Comparison of ENCODE assay signal across 8 cellular contexts in genomic region chr1:29124366-29125236, GRCh38. TPM values are rescaled to one million over a fixed set of nuclear protein-coding genes. Genes with fewer than 3 reads are reported as not detected.
DNase-seq lines count a peak whose midpoint lies in the region; TF ChIP-seq lines count a peak whose summit lies in the region.

No MANE protein-coding gene starts in this region.

- 1% methylated on average over 26 to 60 of the region's 85 CpGs for WGBS in testis, 2 donors

- no peaks in the 10 kb centered on the region for H3K9me3 ChIP-seq in OCI-LY3 (ENCODE audit: insufficient read depth, low read length)
- H3K9me3 ChIP-seq in testis, result no peaks in the 10 kb centered on the region

- no peaks in the 10 kb centered on the region for H4K20me1 ChIP-seq in OCI-LY3 (ENCODE audit: insufficient read depth, low read length)

- H3K27me3 Mint-ChIP-seq in activated T-helper 1 cell treated with anti-CD3 and anti-CD28 coated beads, Interleukin-12 subunit alpha, Interleukin-12 subunit beta, Interleukin-2, Interleukin-4 antibody, amounts not matched to agents 30 ng/mL and 10 ng/mL and 1 ng/mL, durations not matched to agents 14 hours and 24 hours and 36 hours (ENCODE audit: insufficient read depth), result peaks cover 29% of the 10 kb centered on the region
- H3K27me3 Mint-ChIP-seq in nephron progenitor cell (ENCODE audit: low read depth, poor library complexity), result peaks cover 48% of the 10 kb centered on the region

- no peak for TF ChIP-seq CTCF in GM06990 (IDR thresholded peaks at IDR 0.05; ENCODE audit: insufficient read depth, low read length, poor library complexity, severe bottlenecking)
- no peak for TF ChIP-seq CTCF in OCI-LY3 (IDR thresholded peaks at IDR 0.05; ENCODE audit: low read depth, low read length)
- peak; percentile 62 for TF ChIP-seq CTCF in nephron progenitor cell (IDR thresholded peaks at IDR 0.05)
- peak; percentile 79 to 97 (median 96) for TF ChIP-seq CTCF in testis (IDR thresholded peaks at IDR 0.05)

- peak; percentile 65 for TF ChIP-seq POLR2A in testis (IDR thresholded peaks at IDR 0.05)

- peak overlapping the region; percentile 63 for H3K4me3 ChIP-seq in GM06990 (replicated peaks; ENCODE audit: low read depth, low read length)
- peak overlapping the region; percentile 94 for H3K4me3 ChIP-seq in OCI-LY3 (ENCODE audit: low read length)
- peak overlapping the region; percentile 56 to 80 for H3K4me3 ChIP-seq in testis

- H3K36me3 Mint-ChIP-seq in activated T-helper 1 cell treated with anti-CD3 and anti-CD28 coated beads, Interleukin-12 subunit alpha, Interleukin-12 subunit beta, Interleukin-2, Interleukin-4 antibody, amounts not matched to agents 30 ng/mL and 10 ng/mL and 1 ng/mL, durations not matched to agents 14 hours and 24 hours and 36 hours (ENCODE audit: low read depth), result peaks cover 1% of the 10 kb centered on the region
- peaks cover 8% of the 10 kb centered on the region for H3K36me3 Mint-ChIP-seq in nephron progenitor cell (ENCODE audit: low read depth)

- H3K4me2 ChIP-seq in OCI-LY3 (ENCODE audit: low read length), result peak overlapping the region; percentile 87

- H3K9me3 Mint-ChIP-seq in activated T-helper 1 cell treated with anti-CD3 and anti-CD28 coated beads, Interleukin-12 subunit alpha, Interleukin-12 subunit beta, Interleukin-2, Interleukin-4 antibody, amounts not matched to agents 30 ng/mL and 10 ng/mL and 1 ng/mL, durations not matched to agents 14 hours and 24 hours and 36 hours, result no peaks in the 10 kb centered on the region
- H3K9me3 Mint-ChIP-seq in nephron progenitor cell, result no peaks in the 10 kb centered on the region

- no peak overlapping the region for H3K27ac ChIP-seq in OCI-LY3 (ENCODE audit: low read length)
- peak overlapping the region; percentile 96 to 98 for H3K27ac ChIP-seq in testis

- no peaks in the 10 kb centered on the region for H3K4me1 Mint-ChIP-seq in activated T-helper 1 cell treated with anti-CD3 and anti-CD28 coated beads, Interleukin-12 subunit alpha, Interleukin-12 subunit beta, Interleukin-2, Interleukin-4 antibody, amounts not matched to agents 30 ng/mL and 10 ng/mL and 1 ng/mL, durations not matched to agents 14 hours and 24 hours and 36 hours (ENCODE audit: low read depth)
- peaks cover 16% of the 10 kb centered on the region for H3K4me1 Mint-ChIP-seq in nephron progenitor cell

- intact Hi-C loops in activated T-helper 1 cell treated with anti-CD3 and anti-CD28 coated beads, Interleukin-12 subunit alpha, Interleukin-12 subunit beta, Interleukin-2, Interleukin-4 antibody, amounts not matched to agents 30 ng/mL and 10 ng/mL and 1 ng/mL, durations not matched to agents 14 hours and 24 hours and 36 hours (cut with micrococcal nuclease), result loop anchor here (1.0 kb wide), 4 partner anchors 57 to 239 kb away; partner anchors contain the start of gene SRSF4
- intact Hi-C loops in testis (cut with DNase I; ENCODE audit: low total_unique reads), result loop anchor here (5.0 kb wide), 1 partner anchor 58 kb away; the partner anchor contains the start of gene SRSF4

- H3K9ac ChIP-seq in OCI-LY3 (ENCODE audit: low read length), result peak overlapping the region; percentile 63

- H3K27me3 ChIP-seq in GM06990 (replicated peaks; ENCODE audit: control insufficient read depth, insufficient read depth, low read length) (no peaks in the 10 kb centered on the region; the same call in 1 of the 2 replicates), OCI-LY3 (ENCODE audit: low read depth, low read length) (no peaks in the 10 kb centered on the region), testis (no peaks in the 10 kb centered on the region)

- no peaks in the 10 kb centered on the region for H3K79me2 ChIP-seq in OCI-LY3 (ENCODE audit: low read length)

- H3K4me1 ChIP-seq in OCI-LY3 (ENCODE audit: low read length) (no peaks in the 10 kb centered on the region), testis (peaks cover 15% of the 10 kb centered on the region)

- DNase-seq in GM06990 (ENCODE audit: extremely low read depth, insufficient read length) (peak; percentile 31), fibroblast of peridontal ligament (ENCODE audit: extremely low read depth) (peak; percentile 81), nephron progenitor cell (peak; percentile 90), testis (peak; percentile 88), midbrain (lab: John Stamatoyannopoulos, UW) (no peak), NOMO-1 treated with DMSO at 0.1 percent for 48 hours (lab: John Stamatoyannopoulos, UW; ENCODE audit: unreplicated experiment) (no peak)
- peak; percentile 46 for DNase-seq in activated T-helper 1 cell treated with anti-CD3 and anti-CD28 coated beads, Interleukin-12 subunit alpha, Interleukin-12 subunit beta, Interleukin-2, Interleukin-4 antibody, amounts not matched to agents 30 ng/mL and 10 ng/mL and 1 ng/mL, durations not matched to agents 14 hours and 24 hours and 36 hours (ENCODE audit: low spot score)

- peak overlapping the region; percentile 76 for H2AFZ ChIP-seq in OCI-LY3 (ENCODE audit: low read depth, low read length)

- H3K36me3 ChIP-seq in GM06990 (ENCODE audit: control insufficient read depth, insufficient read depth, low read length), result no peaks in the 10 kb centered on the region
- H3K36me3 ChIP-seq in OCI-LY3 (replicated peaks; ENCODE audit: low read depth, low read length), result no peaks in the 10 kb centered on the region
- H3K36me3 ChIP-seq in testis (ENCODE audit: low read depth, missing control alignments), result no peaks in the 10 kb centered on the region

- H3K4me3 Mint-ChIP-seq in activated T-helper 1 cell treated with anti-CD3 and anti-CD28 coated beads, Interleukin-12 subunit alpha, Interleukin-12 subunit beta, Interleukin-2, Interleukin-4 antibody, amounts not matched to agents 30 ng/mL and 10 ng/mL and 1 ng/mL, durations not matched to agents 14 hours and 24 hours and 36 hours, result peak overlapping the region; percentile 82
- peak overlapping the region; percentile 76 for H3K4me3 Mint-ChIP-seq in nephron progenitor cell

- H3K27ac Mint-ChIP-seq in activated T-helper 1 cell treated with anti-CD3 and anti-CD28 coated beads, Interleukin-12 subunit alpha, Interleukin-12 subunit beta, Interleukin-2, Interleukin-4 antibody, amounts not matched to agents 30 ng/mL and 10 ng/mL and 1 ng/mL, durations not matched to agents 14 hours and 24 hours and 36 hours, result peak overlapping the region; percentile 23
- H3K27ac Mint-ChIP-seq in nephron progenitor cell, result no peak overlapping the region

RNA-seq across cellular contexts. Expression of gene TMEM200B, which starts 0.9 kb away (rescaled TPM):
- 0.47 and 0.56 TPM in 2 replicates for total RNA-seq in activated T-helper 1 cell treated with anti-CD3 and anti-CD28 coated beads, Interleukin-12 subunit alpha, Interleukin-12 subunit beta, Interleukin-2, Interleukin-4 antibody, amounts not matched to agents 30 ng/mL and 10 ng/mL and 1 ng/mL, durations not matched to agents 14 hours and 24 hours and 36 hours
- total RNA-seq in testis, result 10 to 100 TPM; 40.3 to 41.3 TPM
- 35.6 TPM for polyA plus RNA-seq in testis (ENCODE audit: insufficient read depth, low read depth, low replicate concordance)

RNA-seq across cellular contexts. Expression of gene SRSF4, which starts 57.1 kb away (rescaled TPM):
- 129 and 135 TPM in 2 replicates for total RNA-seq in activated T-helper 1 cell treated with anti-CD3 and anti-CD28 coated beads, Interleukin-12 subunit alpha, Interleukin-12 subunit beta, Interleukin-2, Interleukin-4 antibody, amounts not matched to agents 30 ng/mL and 10 ng/mL and 1 ng/mL, durations not matched to agents 14 hours and 24 hours and 36 hours
- total RNA-seq in testis, result 10 to 100 TPM; 77.1 to 81.7 TPM
- polyA plus RNA-seq in testis (ENCODE audit: insufficient read depth, low read depth, low replicate concordance), result 63.2 TPM

Comparison
In these comparisons a context has a peak if more than half of its experiments do, and no peak if none do; other contexts are left out.
1. DNase-seq: peak in GM06990 (single experiment), activated T-helper 1 cell treated with anti-CD3 and anti-CD28 coated beads, Interleukin-12 subunit alpha, Interleukin-12 subunit beta, Interleukin-2, Interleukin-4 antibody, amounts not matched to agents 30 ng/mL and 10 ng/mL and 1 ng/mL, durations not matched to agents 14 hours and 24 hours and 36 hours (single experiment), fibroblast of peridontal ligament (single experiment), nephron progenitor cell (single experiment) and testis (single experiment); none in midbrain (single experiment) and NOMO-1 treated with DMSO at 0.1 percent for 48 hours (single experiment).
2. CTCF ChIP-seq: peak in nephron progenitor cell (single experiment) and testis (3 of 3); none in GM06990 (single experiment) and OCI-LY3 (single experiment).
3. RNA of gene TMEM200B, which starts 0.9 kb away (total RNA-seq): 40.3 to 41.3 TPM in testis; 0.47 to 0.56 TPM in activated T-helper 1 cell treated with anti-CD3 and anti-CD28 coated beads, Interleukin-12 subunit alpha, Interleukin-12 subunit beta, Interleukin-2, Interleukin-4 antibody, amounts not matched to agents 30 ng/mL and 10 ng/mL and 1 ng/mL, durations not matched to agents 14 hours and 24 hours and 36 hours; every median in the first group is over 10 times any median in the second.
4. Peak in every context shown above with its lines, with median percentiles within 50 percentile points of each other: H3K4me3 ChIP-seq.